1 cellular context compared by ENCODE assay signal in the genomic region with DNA sequence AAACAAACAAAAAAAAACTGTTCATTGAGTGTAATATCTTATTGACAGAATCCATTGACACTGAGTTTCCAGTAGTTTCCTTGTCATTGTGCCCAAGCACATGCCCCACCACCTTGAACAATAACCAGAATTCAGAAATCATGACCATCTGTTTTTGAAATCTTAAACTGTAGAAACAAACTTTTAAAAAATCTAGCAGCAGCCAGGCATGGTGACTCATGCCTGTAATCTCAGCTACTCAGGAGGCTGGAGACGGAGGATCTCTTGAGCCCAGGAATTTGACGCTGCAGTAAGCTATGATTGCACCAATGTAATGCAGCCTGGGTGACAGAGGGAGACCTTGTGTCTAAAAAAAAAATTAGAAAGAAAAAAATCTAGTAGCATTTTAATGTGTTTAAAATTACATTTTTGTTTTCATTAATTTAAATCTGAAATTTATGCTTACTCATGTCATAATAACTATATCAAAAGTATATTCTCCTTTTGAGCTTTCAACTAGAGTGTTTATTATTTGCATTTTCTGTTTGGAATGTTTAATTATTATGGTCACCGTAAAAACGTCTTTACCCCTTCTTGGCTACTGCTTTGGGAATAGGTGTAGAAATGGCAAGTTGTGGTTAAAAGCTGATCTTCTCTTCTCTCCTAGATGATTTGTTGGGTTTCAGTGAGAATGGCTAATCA.
A peak's percentile ranks its signal among the peaks of the same experiment; 100 is the strongest.
TF ChIP-seq lines count a peak whose summit lies in the region.

No MANE protein-coding gene starts in this region.

TF ChIP-seq in SK-N-SH, 30 proteins besides CTCF, POLR2A, EP300 and RAD21:
- peak; percentile 31; the same call in 1 of the 2 replicates for TF ChIP-seq NFIC (IDR thresholded peaks at IDR 0.05; ENCODE audit: borderline replicate concordance)
- TF ChIP-seq SIN3A (IDR thresholded peaks at IDR 0.05; ENCODE audit: borderline replicate concordance, low read depth, low read length): no peak
- peak; percentile 84 for TF ChIP-seq MAX (IDR thresholded peaks at IDR 0.05; ENCODE audit: low read depth)
- TF ChIP-seq TAF1 (IDR thresholded peaks at IDR 0.05; ENCODE audit: borderline replicate concordance, low read depth, low read length): no peak
- TF ChIP-seq GABPA (IDR thresholded peaks at IDR 0.05; ENCODE audit: low read depth): no peak
- peak; percentile 93 for TF ChIP-seq TCF12 (IDR thresholded peaks at IDR 0.05)
- TF ChIP-seq EZH2phosphoT487 (IDR thresholded peaks at IDR 0.05; ENCODE audit: borderline replicate concordance, low read depth): no peak
- TF ChIP-seq CHD2 (IDR thresholded peaks at IDR 0.05; ENCODE audit: low read length, partially characterized antibody): no peak
- TF ChIP-seq POLR2AphosphoS5 (IDR thresholded peaks at IDR 0.05; ENCODE audit: low read depth, low read length): no peak
- no peak for TF ChIP-seq FOXM1 (IDR thresholded peaks at IDR 0.05; ENCODE audit: low read depth)
- TF ChIP-seq ELF1 (IDR thresholded peaks at IDR 0.05): no peak
- TF ChIP-seq PBX3 (IDR thresholded peaks at IDR 0.05): peak; percentile 36; the same call in 1 of the 2 replicates
- TF ChIP-seq NRF1 (IDR thresholded peaks at IDR 0.05; ENCODE audit: low read depth, low read length): no peak
- no peak for TF ChIP-seq SMC3 (IDR thresholded peaks at IDR 0.05; ENCODE audit: low read depth, low read length)
- TF ChIP-seq RXRA (IDR thresholded peaks at IDR 0.05; ENCODE audit: borderline replicate concordance, low read depth): no peak
- TF ChIP-seq FOSL2 (IDR thresholded peaks at IDR 0.05; ENCODE audit: borderline replicate concordance, low read depth): peak; percentile 88
- no peak for TF ChIP-seq RFX5 (IDR thresholded peaks at IDR 0.05; ENCODE audit: low read length)
- peak; percentile 88 for TF ChIP-seq JUND (IDR thresholded peaks at IDR 0.05)
- TF ChIP-seq TEAD4 (IDR thresholded peaks at IDR 0.05; ENCODE audit: borderline replicate concordance, insufficient read depth): peak; percentile 27; the same call in 1 of the 2 replicates
